Comparison of ENCODE assay signal across 8 cellular contexts in the genomic region with DNA sequence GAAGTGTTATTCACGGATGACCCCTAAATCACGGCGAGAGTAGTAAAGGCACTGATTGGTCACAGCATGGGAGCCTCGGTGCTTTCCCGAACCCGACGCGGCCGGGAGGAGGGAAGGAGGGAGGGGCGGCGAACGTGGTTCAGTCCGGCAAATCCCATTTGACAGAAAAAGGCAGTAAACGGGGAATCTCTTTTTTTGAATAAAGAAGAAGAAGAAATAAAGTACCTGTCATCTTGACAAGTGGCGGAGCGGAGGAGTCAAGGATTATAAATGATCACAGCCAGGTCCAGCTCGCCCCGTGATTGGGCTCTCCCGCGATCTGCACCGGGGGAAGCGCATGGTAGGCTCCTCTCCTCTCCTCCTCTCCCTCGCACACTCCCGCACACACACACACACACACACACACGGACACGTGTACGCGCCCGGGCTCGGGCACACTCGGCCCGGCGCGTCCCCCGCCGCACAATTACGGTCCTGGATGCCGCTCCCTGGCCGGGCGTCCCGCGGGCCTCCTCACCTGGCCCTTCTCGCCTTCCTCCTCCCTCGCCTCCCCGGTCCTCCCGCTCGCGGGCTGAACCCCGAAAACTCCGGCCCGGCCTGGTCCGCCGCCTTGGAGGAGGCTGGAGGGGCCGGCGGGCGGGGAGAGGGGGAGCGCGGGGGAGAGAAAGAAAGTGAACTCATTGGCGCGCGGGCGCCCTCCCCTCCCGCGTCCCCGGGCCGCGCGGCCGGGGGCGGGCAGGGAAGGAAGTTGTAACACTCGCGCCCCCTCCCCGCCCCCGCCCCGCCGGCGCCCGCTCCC.
A peak's percentile ranks its signal among the peaks of the same experiment; 100 is the strongest.
DNase-seq lines count a peak whose midpoint lies in the region; ATAC-seq and TF ChIP-seq lines count a peak whose summit lies in the region.

No MANE protein-coding gene starts in this region.

- no peaks in the 10 kb centered on the region for H3K36me3 Mint-ChIP-seq in activated naive CD4-positive, alpha-beta T cell treated with anti-CD3 and anti-CD28 coated beads, Interleukin-2, amount 50 U/mL, for 24 hours
- H3K36me3 Mint-ChIP-seq in IgD-negative memory B cell = no peaks in the 10 kb centered on the region

- peak overlapping the region; percentile 81 for H3K4me3 ChIP-seq in WI38 (ENCODE audit: low read depth, low read length)
- peak overlapping the region; percentile 61 to 76 for H3K4me3 ChIP-seq in foreskin fibroblast (ENCODE audit: low read depth in 1 of 2, low read length in 2 of 2)

- peaks cover 21% of the 10 kb centered on the region for H3K4me1 Mint-ChIP-seq in activated naive CD4-positive, alpha-beta T cell treated with anti-CD3 and anti-CD28 coated beads, Interleukin-2, amount 50 U/mL, for 24 hours
- H3K4me1 Mint-ChIP-seq in IgD-negative memory B cell = peaks cover 4 to 9% (median 7%) of the 10 kb centered on the region in 3 donors

- TF ChIP-seq CTCF in WI38 (IDR thresholded peaks at IDR 0.05; ENCODE audit: low read depth, low read length) = no peak
- TF ChIP-seq CTCF in foreskin fibroblast (IDR thresholded peaks at IDR 0.05; ENCODE audit: low read depth, low read length) = no peak
- TF ChIP-seq CTCF in omental fat pad (IDR thresholded peaks at IDR 0.05) = no peak

- no peak for DNase-seq in activated naive CD4-positive, alpha-beta T cell treated with anti-CD3 and anti-CD28 coated beads, Interleukin-2, amount 50 U/mL, for 16 hours
- DNase-seq in foreskin fibroblast = peak; percentile 41 to 75
- DNase-seq in omental fat pad (ENCODE audit: low spot score) = peak; percentile 28
- no peak for DNase-seq in stimulated activated naive CD4-positive, alpha-beta T cell (lab: John Stamatoyannopoulos, UW)
- no peak for DNase-seq in cerebellum (ENCODE audit: low spot score)

- peaks cover 57% of the 10 kb centered on the region for H3K27me3 Mint-ChIP-seq in activated naive CD4-positive, alpha-beta T cell treated with anti-CD3 and anti-CD28 coated beads, Interleukin-2, amount 50 U/mL, for 24 hours
- peaks cover 43% of the 10 kb centered on the region for H3K27me3 Mint-ChIP-seq in IgD-negative memory B cell

- H3K9me3 Mint-ChIP-seq in activated naive CD4-positive, alpha-beta T cell treated with anti-CD3 and anti-CD28 coated beads, Interleukin-2, amount 50 U/mL, for 24 hours = no peaks in the 10 kb centered on the region
- H3K9me3 Mint-ChIP-seq in IgD-negative memory B cell = peaks cover 0 to under 1% (median 0%) of the 10 kb centered on the region in 3 donors

- ATAC-seq in omental fat pad (ENCODE audit: low FRiP score) = peak; percentile 82

- H3K27ac Mint-ChIP-seq in activated naive CD4-positive, alpha-beta T cell treated with anti-CD3 and anti-CD28 coated beads, Interleukin-2, amount 50 U/mL, for 24 hours = no peak overlapping the region
- no peak overlapping the region for H3K27ac Mint-ChIP-seq in IgD-negative memory B cell

- H3K4me3 Mint-ChIP-seq in activated naive CD4-positive, alpha-beta T cell treated with anti-CD3 and anti-CD28 coated beads, Interleukin-2, amount 50 U/mL, for 24 hours = peak overlapping the region; percentile 73
- H3K4me3 Mint-ChIP-seq in IgD-negative memory B cell = peak overlapping the region; percentile 35 to 83 (median 70)

Comparison
In these comparisons a context has a peak if more than half of its experiments do, and no peak if none do; other contexts are left out.
1. DNase-seq: peak in foreskin fibroblast (2 of 2) and omental fat pad (single experiment); none in activated naive CD4-positive, alpha-beta T cell treated with anti-CD3 and anti-CD28 coated beads, Interleukin-2, amount 50 U/mL, for 16 hours (single experiment), stimulated activated naive CD4-positive, alpha-beta T cell (0 of 6) and cerebellum (single experiment).